21 cellular contexts compared by ENCODE assay signal in genomic region chr11:111598546-111598945, GRCh38. TPM values are rescaled to one million over a fixed set of nuclear protein-coding genes. Genes with fewer than 3 reads are reported as not detected.
DNase-seq lines count a peak whose midpoint lies in the region; ATAC-seq and TF ChIP-seq lines count a peak whose summit lies in the region.
"Had no signal": no experiment of that assay in that cellular context is flagged by ENCODE, and none has a peak within 500 bp of the region (broad histone marks: within the 10 kb centered on the region; RNA-seq: fewer than 3 reads in every experiment).

No MANE protein-coding gene starts in this region.

- no peaks in the 10 kb centered on the region for H3K9me2 ChIP-seq in hepatocyte (replicated peaks; ENCODE audit: insufficient read depth)

- peaks cover 2% of the 10 kb centered on the region for H4K20me1 ChIP-seq in hepatocyte (ENCODE audit: insufficient read depth, poor library complexity, severe bottlenecking)

- WGBS in hepatocyte (ENCODE audit: low lambda C conversion rate, missing lambda C conversion rate): 79% methylated on average over 2 of the region's 2 CpGs
- WGBS in testis, 2 donors: 47 to 54% methylated on average over 2 of the region's 2 CpGs
- WGBS in heart right ventricle, 2 donors: 48 to 77% methylated on average over 2 of the region's 2 CpGs

- no peak for TF ChIP-seq CTCF in hepatocyte (IDR thresholded peaks at IDR 0.05; ENCODE audit: poor library complexity)
- no peak for TF ChIP-seq CTCF in testis (IDR thresholded peaks at IDR 0.05)
- no peak for TF ChIP-seq CTCF in heart right ventricle (IDR thresholded peaks at IDR 0.05)

- H3K4me1 Mint-ChIP-seq in activated CD4-positive, alpha-beta T cell treated with anti-CD3 and anti-CD28 coated beads, Interleukin-2, amount 10 ng/mL, durations not matched to agents 24 days and 14 days: peaks cover 12% of the 10 kb centered on the region

- H3K36me3 ChIP-seq in hepatocyte (replicated peaks; ENCODE audit: insufficient read depth, low read depth): no peaks in the 10 kb centered on the region
- H3K36me3 ChIP-seq in testis (ENCODE audit: low read depth, missing control alignments): no peaks in the 10 kb centered on the region
- H3K36me3 ChIP-seq in heart right ventricle: no peaks in the 10 kb centered on the region
- H3K36me3 ChIP-seq: brain microvascular endothelial cell, suprapubic skin, WERI-Rb-1 had no signal

- DNase-seq in activated CD4-positive, alpha-beta T cell treated with anti-CD3 and anti-CD28 coated beads, Interleukin-2, amount 10 ng/mL, durations not matched to agents 24 days and 14 days: peak; percentile 45
- DNase-seq in activated CD4-positive, alpha-beta T cell treated with anti-CD3 and anti-CD28 coated beads, Interleukin-2, amount 50 U/mL, for 1 hour: no peak
- DNase-seq in amniotic epithelial cell (ENCODE audit: low read depth) (peak; percentile 41), hepatocyte (ENCODE audit: low spot score) (peak; percentile 40), testis (peak; percentile 69), SKM-1 treated with dmso at 0.1 percent for 144 hours (lab: John Stamatoyannopoulos, UW; ENCODE audit: unreplicated experiment) (no peak), heart right ventricle (no peak), NCI-H226 (no peak)
- DNase-seq: ACHN; activated naive CD4-positive, alpha-beta T cell; brain microvascular endothelial cell; Caco-2; endodermal cell; mucosa of descending colon; NCI-H187 treated with DMSO at 0.1 percent for 48 hours; NCI-H524; stimulated activated CD4-positive, alpha-beta T cell treated with anti-CD3 and anti-CD28 coated beads, Interleukin-15, amount 100 ng/mL, for 24 hours; WERI-Rb-1 had no signal

- H3K4me3 ChIP-seq in hepatocyte (no peak overlapping the region), testis (no peak overlapping the region), heart right ventricle (no peak overlapping the region)
- H3K4me3 ChIP-seq: mucosa of descending colon, PC-9, suprapubic skin had no signal

- intact Hi-C loops in activated CD4-positive, alpha-beta T cell treated with anti-CD3 and anti-CD28 coated beads, Interleukin-2, amount 10 ng/mL, durations not matched to agents 24 days and 14 days (cut with micrococcal nuclease): no loop called here
- intact Hi-C loops in testis (cut with DNase I; ENCODE audit: low total_unique reads) (no loop called here), heart right ventricle (cut with DNase I) (loop anchor here in 2 of 10 donors (5.0 kb wide), 1 partner anchor 244 kb away; no protein-coding TSS in a partner anchor)

- peaks cover 29% of the 10 kb centered on the region for H3K27me3 Mint-ChIP-seq in activated CD4-positive, alpha-beta T cell treated with anti-CD3 and anti-CD28 coated beads, Interleukin-2, amount 10 ng/mL, durations not matched to agents 24 days and 14 days

- peaks cover 12% of the 10 kb centered on the region for H3K79me2 ChIP-seq in hepatocyte

- H3K4me3 Mint-ChIP-seq in activated CD4-positive, alpha-beta T cell treated with anti-CD3 and anti-CD28 coated beads, Interleukin-2, amount 10 ng/mL, durations not matched to agents 24 days and 14 days: no peak overlapping the region
- H3K4me3 Mint-ChIP-seq: endodermal cell had no signal

- ATAC-seq in heart right ventricle: no peak
- ATAC-seq: mucosa of descending colon had no signal

- H3K27me3 ChIP-seq in hepatocyte (no peaks in the 10 kb centered on the region), testis (no peaks in the 10 kb centered on the region), heart right ventricle (no peaks in the 10 kb centered on the region)
- H3K27me3 ChIP-seq: brain microvascular endothelial cell, suprapubic skin had no signal

- TF ChIP-seq POLR2A in testis (IDR thresholded peaks at IDR 0.05): no peak

- H3K27ac ChIP-seq in hepatocyte: no peak overlapping the region
- H3K27ac ChIP-seq in testis: peak overlapping the region in 1 of 2 donors; percentile 47
- H3K27ac ChIP-seq in heart right ventricle: peak overlapping the region in 1 of 10 donors; percentile 9
- H3K27ac ChIP-seq: brain microvascular endothelial cell, PC-9, suprapubic skin, WERI-Rb-1 had no signal

- H2AFZ ChIP-seq in hepatocyte: no peak overlapping the region
- H2AFZ ChIP-seq: PC-9 had no signal

- H3K4me1 ChIP-seq in hepatocyte (ENCODE audit: insufficient read depth) (no peaks in the 10 kb centered on the region), testis (no peaks in the 10 kb centered on the region), heart right ventricle (peaks cover 0 to 23% (median 13%) of the 10 kb centered on the region in 9 donors)

- no peak overlapping the region for H3K27ac Mint-ChIP-seq in activated CD4-positive, alpha-beta T cell treated with anti-CD3 and anti-CD28 coated beads, Interleukin-2, amount 10 ng/mL, durations not matched to agents 24 days and 14 days
- H3K27ac Mint-ChIP-seq: endodermal cell, progenitor cell of endocrine pancreas had no signal

- H3K36me3 Mint-ChIP-seq in activated CD4-positive, alpha-beta T cell treated with anti-CD3 and anti-CD28 coated beads, Interleukin-2, amount 10 ng/mL, durations not matched to agents 24 days and 14 days (ENCODE audit: low read depth): no peaks in the 10 kb centered on the region

- no peak overlapping the region for H3K4me2 ChIP-seq in hepatocyte
- H3K4me2 ChIP-seq: PC-9 had no signal

- H3K9me3 Mint-ChIP-seq in activated CD4-positive, alpha-beta T cell treated with anti-CD3 and anti-CD28 coated beads, Interleukin-2, amount 10 ng/mL, durations not matched to agents 24 days and 14 days: no peaks in the 10 kb centered on the region
- H3K9me3 Mint-ChIP-seq: endodermal cell had no signal

- H3K9me3 ChIP-seq in hepatocyte (ENCODE audit: low read depth) (no peaks in the 10 kb centered on the region), testis (no peaks in the 10 kb centered on the region), heart right ventricle (peaks cover 0 to 6% (median 0%) of the 10 kb centered on the region in 11 donors)
- H3K9me3 ChIP-seq: mucosa of descending colon, suprapubic skin had no signal

RNA-seq across cellular contexts. Expression of gene SIK2, which starts 3.7 kb away (rescaled TPM):
- total RNA-seq in activated CD4-positive, alpha-beta T cell treated with anti-CD3 and anti-CD28 coated beads, Interleukin-2, amount 10 ng/mL, durations not matched to agents 24 days and 14 days: 8.2 and 9.0 TPM in 2 replicates
- total RNA-seq in hepatocyte: 20.5 and 22.2 TPM in 2 replicates
- polyA plus RNA-seq in hepatocyte: 3.1 and 3.2 TPM in 2 replicates
- total RNA-seq in testis: 1 to 10 TPM; 7.6 to 8.9 TPM
- 9.8 TPM for polyA plus RNA-seq in testis (ENCODE audit: insufficient read depth, low read depth, low replicate concordance)
- 10 to 100 TPM; 17.3 to 41.6 (median 30.8) TPM for total RNA-seq in heart right ventricle
- polyA plus RNA-seq in heart right ventricle: 10 to 100 TPM in 1 of 2 donors, 1 to 10 TPM in 1; 4.1 to 11.7 TPM

RNA-seq across cellular contexts. Expression of gene LAYN, which starts 58.0 kb away (rescaled TPM):
- 6.4 and 6.7 TPM in 2 replicates for total RNA-seq in activated CD4-positive, alpha-beta T cell treated with anti-CD3 and anti-CD28 coated beads, Interleukin-2, amount 10 ng/mL, durations not matched to agents 24 days and 14 days
- 7.6 and 12.6 TPM in 2 replicates for total RNA-seq in hepatocyte
- 7.5 and 7.7 TPM in 2 replicates for polyA plus RNA-seq in hepatocyte
- total RNA-seq in testis: 1 to 10 TPM; 7.0 to 9.5 TPM
- polyA plus RNA-seq in testis (ENCODE audit: insufficient read depth, low read depth, low replicate concordance): 8.7 TPM
- 1 to 10 TPM; 1.8 to 4.9 (median 4.0) TPM for total RNA-seq in heart right ventricle
- polyA plus RNA-seq in heart right ventricle: 1 to 10 TPM; 1.6 to 4.4 TPM

Comparison
In these comparisons a context has a peak if more than half of its experiments do, and no peak if none do; other contexts are left out.
1. DNase-seq: peak in activated CD4-positive, alpha-beta T cell treated with anti-CD3 and anti-CD28 coated beads, Interleukin-2, amount 10 ng/mL, durations not matched to agents 24 days and 14 days (single experiment), amniotic epithelial cell (single experiment), hepatocyte (single experiment) and testis (single experiment); none in activated CD4-positive, alpha-beta T cell treated with anti-CD3 and anti-CD28 coated beads, Interleukin-2, amount 50 U/mL, for 1 hour (single experiment), SKM-1 treated with dmso at 0.1 percent for 144 hours (single experiment), heart right ventricle (0 of 2) and NCI-H226 (single experiment).